16 cellular contexts compared by ENCODE assay signal in genomic region chr1:174068000-174068399, GRCh38. TPM values are rescaled to one million over a fixed set of nuclear protein-coding genes. Genes with fewer than 3 reads are reported as not detected.
DNase-seq lines count a peak whose midpoint lies in the region; ATAC-seq lines count a peak whose summit lies in the region.
"Had no signal": no experiment of that assay in that cellular context is flagged by ENCODE, and none has a peak within 500 bp of the region (broad histone marks: within the 10 kb centered on the region; RNA-seq: fewer than 3 reads in every experiment).

No MANE protein-coding gene starts in this region.

- H3K4me3 Mint-ChIP-seq in T-cell: no peak overlapping the region
- H3K4me3 Mint-ChIP-seq: B cell, nephron progenitor cell had no signal

- H3K9me3 Mint-ChIP-seq in T-cell: no peaks in the 10 kb centered on the region
- H3K9me3 Mint-ChIP-seq: nephron progenitor cell had no signal

- POLR2A ChIA-PET in T-cell (lab: Charles Lee): no interaction called here

- DNase-seq in EL (peak; percentile 51), LoVo (ENCODE audit: low spot score) (peak; percentile 25), T-cell (peak in 8 of 34 experiments; percentile 3 to 40 (median 10)), iris pigment epithelial cell (ENCODE audit: low read depth) (peak; percentile 68), NCI-H1092 treated with DMSO at 0.1 percent for 48 hours (lab: John Stamatoyannopoulos, UW) (no peak), GM19240 (ENCODE audit: insufficient read length, low spot score) (no peak), NCI-H1092 (lab: John Stamatoyannopoulos, UW) (no peak)
- DNase-seq: activated CD4-positive, alpha-beta T cell treated with anti-CD3 and anti-CD28 coated beads, Interleukin-2, amount 50 U/mL, for 1 hour; activated T-cell treated with anti-CD3 and anti-CD28 coated beads, Interleukin-2, amount 50 U/mL, for 48 hours; lower lobe of right lung; NCI-H146; NCI-H526; nephron progenitor cell; T1000 had no signal

- H3K27ac Mint-ChIP-seq in T-cell: peak overlapping the region in 1 of 2 donors; percentile 17
- H3K27ac Mint-ChIP-seq: B cell, nephron progenitor cell had no signal

- ATAC-seq in T-cell (replicated peaks in 1 of 4) (peak; percentile 52 to 81 (median 78)), HG03139 (IDR thresholded peaks at IDR 0.05; ENCODE audit: unreplicated experiment) (no peak)
- ATAC-seq: lower lobe of right lung had no signal

- CTCF ChIA-PET in T-cell (lab: Charles Lee): interaction anchor here in 1 of 2 donors (1.3 kb wide), 1 partner anchor 150 kb away, joined by 3 read pairs; no protein-coding TSS in a partner anchor

- peaks cover 11 to 12% (median 11%) of the 10 kb centered on the region in 3 donors for H3K4me1 Mint-ChIP-seq in T-cell
- H3K4me1 Mint-ChIP-seq: B cell had no signal

- peaks cover 5% of the 10 kb centered on the region in 2 donors for H3K27me3 Mint-ChIP-seq in T-cell

- no peaks in the 10 kb centered on the region for H3K36me3 Mint-ChIP-seq in T-cell

RNA-seq across cellular contexts. Expression of gene RC3H1, which starts 45.8 kb away (rescaled TPM):
- total RNA-seq in T-cell: 10 to 100 TPM; 39.9 to 52.1 (median 49.3) TPM

Comparison
In these comparisons a context has a peak if more than half of its experiments do, and no peak if none do; other contexts are left out.
1. DNase-seq: peak in EL (single experiment), LoVo (single experiment) and iris pigment epithelial cell (single experiment); none in NCI-H1092 treated with DMSO at 0.1 percent for 48 hours (single experiment), GM19240 (single experiment) and NCI-H1092 (single experiment).